ENCODE assay signal across 9 cellular contexts in genomic region chr11:11179239-11179638, GRCh38.
DNase-seq lines count a peak whose midpoint lies in the region; ATAC-seq, FAIRE-seq and TF ChIP-seq lines count a peak whose summit lies in the region.
"Had no signal": no experiment of that assay in that cellular context is flagged by ENCODE, and none has a peak within 500 bp of the region (broad histone marks: within the 10 kb centered on the region; RNA-seq: fewer than 3 reads in every experiment).

No MANE protein-coding gene starts in this region.

- TF ChIP-seq POLR2A in suprapubic skin (IDR thresholded peaks at IDR 0.05), result no peak
- TF ChIP-seq POLR2A in upper lobe of left lung (IDR thresholded peaks at IDR 0.05), result no peak

- H3K9me3 ChIP-seq in suprapubic skin, result no peaks in the 10 kb centered on the region
- H3K9me3 ChIP-seq in upper lobe of left lung, result no peaks in the 10 kb centered on the region

- TF ChIP-seq CTCF in suprapubic skin (IDR thresholded peaks at IDR 0.05), result no peak
- TF ChIP-seq CTCF in upper lobe of left lung (IDR thresholded peaks at IDR 0.05), result no peak

- H3K27ac ChIP-seq in suprapubic skin (peak overlapping the region; percentile 29), upper lobe of left lung (no peak overlapping the region)

- H3K36me3 ChIP-seq in suprapubic skin (no peaks in the 10 kb centered on the region), upper lobe of left lung (no peaks in the 10 kb centered on the region)

- DNase-seq in HS-27A (ENCODE audit: low read depth), result peak; percentile 59
- DNase-seq in astrocyte of the hippocampus (ENCODE audit: low read depth, low spot score), result peak; percentile 91
- DNase-seq in suprapubic skin (ENCODE audit: low spot score in 2 of 2), result no peak
- DNase-seq in activated effector memory CD4-positive, alpha-beta T cell treated with Interleukin-2 at 50 U/mL for 16 hours, result no peak
- DNase-seq in upper lobe of left lung, result no peak
- no peak for DNase-seq in stimulated activated naive CD4-positive, alpha-beta T cell treated with Interleukin-2 at 50 U/mL for 16 hours (lab: John Stamatoyannopoulos, UW)
- DNase-seq: NCI-H146, T-helper 2 cell had no signal

- no peak for ATAC-seq in upper lobe of left lung (ENCODE audit: low FRiP score in 2 of 2)

- no peaks in the 10 kb centered on the region for H3K27me3 ChIP-seq in suprapubic skin
- H3K27me3 ChIP-seq in upper lobe of left lung, result no peaks in the 10 kb centered on the region

- H3K4me3 ChIP-seq in suprapubic skin, result no peak overlapping the region
- H3K4me3 ChIP-seq in upper lobe of left lung, result no peak overlapping the region

- TF ChIP-seq EP300 in suprapubic skin (IDR thresholded peaks at IDR 0.05) (no peak), upper lobe of left lung (IDR thresholded peaks at IDR 0.05) (no peak)

- peak; percentile 69 for FAIRE-seq in islet of Langerhans (lab: Jason Lieb, UNC)

- H3K4me1 ChIP-seq in suprapubic skin (peaks cover 12% of the 10 kb centered on the region), upper lobe of left lung (no peaks in the 10 kb centered on the region)

Comparison
In these comparisons a context has a peak if more than half of its experiments do, and no peak if none do; other contexts are left out.
1. DNase-seq: peak in HS-27A (single experiment) and astrocyte of the hippocampus (single experiment); none in suprapubic skin (0 of 2), activated effector memory CD4-positive, alpha-beta T cell treated with Interleukin-2 at 50 U/mL for 16 hours (single experiment), upper lobe of left lung (0 of 2) and stimulated activated naive CD4-positive, alpha-beta T cell treated with Interleukin-2 at 50 U/mL for 16 hours (single experiment).